Comparison of ENCODE assay signal across 9 cellular contexts in the genomic region with DNA sequence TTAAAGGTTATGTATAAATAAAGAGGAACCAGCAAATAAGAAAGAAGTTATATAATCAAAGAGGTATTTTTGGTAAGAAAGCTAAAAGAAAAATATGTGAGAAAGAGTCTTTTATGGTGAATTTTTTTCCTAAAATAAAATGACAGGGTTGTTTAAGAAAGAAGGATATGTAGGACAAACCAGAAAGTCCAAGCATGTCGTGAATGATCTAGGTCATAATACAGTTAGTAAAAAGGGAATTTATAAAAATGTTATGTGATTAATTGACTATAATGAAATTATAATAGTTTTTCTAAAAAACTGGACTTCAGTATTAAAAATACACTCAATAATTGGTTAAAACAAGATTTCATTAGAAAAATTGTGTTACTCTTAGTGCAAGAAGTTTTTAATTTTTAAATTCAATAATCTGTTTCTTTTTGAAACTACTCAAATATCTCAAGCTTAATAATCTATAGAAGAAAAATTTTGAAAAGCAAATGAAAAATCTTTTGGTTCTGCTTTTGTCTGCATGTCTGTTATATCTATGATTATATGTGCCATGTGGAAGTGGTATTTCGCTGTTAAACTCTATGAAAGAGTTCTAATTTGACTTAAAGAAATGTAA. TPM values are rescaled to one million over a fixed set of nuclear protein-coding genes. Genes with fewer than 3 reads are reported as not detected.
DNase-seq lines count a peak whose midpoint lies in the region; ATAC-seq, FAIRE-seq and TF ChIP-seq lines count a peak whose summit lies in the region.
"Had no signal": no experiment of that assay in that cellular context is flagged by ENCODE, and none has a peak within 500 bp of the region (broad histone marks: within the 10 kb centered on the region; RNA-seq: fewer than 3 reads in every experiment).

No MANE protein-coding gene starts in this region.

- no peak overlapping the region for H2BK15ac ChIP-seq in mesendoderm (replicated peaks; ENCODE audit: low read depth)

- intact Hi-C loops in K562 (cut with micrococcal nuclease) (no loop called here), posterior cingulate gyrus (cut with DNase I) (no loop called here)

- H3K79me2 ChIP-seq in K562 (ENCODE audit: control insufficient read depth, insufficient read depth, low read length) (peaks cover 62% of the 10 kb centered on the region), mesendoderm (ENCODE audit: control insufficient read depth, insufficient read depth, low read length) (peaks cover 3% of the 10 kb centered on the region)

- no peak for TF ChIP-seq EP300 in K562 (IDR thresholded peaks at IDR 0.05; ENCODE audit: low read length)

- H3K18ac ChIP-seq in mesendoderm (ENCODE audit: low read length): no peak overlapping the region

- no peak overlapping the region for H3K4me2 ChIP-seq in K562 (ENCODE audit: insufficient read depth, low read length)
- no peak overlapping the region for H3K4me2 ChIP-seq in mesendoderm (ENCODE audit: low read length)

- no peak for ATAC-seq in K562

- H3K4ac ChIP-seq in mesendoderm (ENCODE audit: low read depth, low read length): no peak overlapping the region

- 98% methylated on average over 2 of the region's 2 CpGs for WGBS in K562 (ENCODE audit: insufficient coverage, low coverage, missing lambda C conversion rate)
- no CpG with 5 or more reads among the region's 2 CpGs for WGBS in mesendoderm (ENCODE audit: extremely low coverage, insufficient coverage, low lambda C conversion rate)

- no peak overlapping the region for H2BK5ac ChIP-seq in mesendoderm (ENCODE audit: low read length)

- H3K27ac ChIP-seq in K562 (ENCODE audit: extremely low read depth, low read depth, low read length) (no peak overlapping the region), mesendoderm (ENCODE audit: low read depth, low read length) (no peak overlapping the region)

- H3K4me1 ChIP-seq in K562 (replicated peaks in 1 of 2; ENCODE audit: control insufficient read depth in 2 of 2, insufficient read depth in 2 of 2, low read length in 2 of 2) (peaks cover 0 to 5% of the 10 kb centered on the region in 2 experiments; a peak in 2 of 5 replicates), mesendoderm (ENCODE audit: control insufficient read depth, low read depth, low read length) (no peaks in the 10 kb centered on the region)

- H2BK120ac ChIP-seq in mesendoderm (ENCODE audit: low read depth, low read length): no peak overlapping the region

- CTCF ChIA-PET in K562 (lab: Yijun Ruan, JAX; ENCODE audit: low intra/inter-chr PET ratio): no interaction called here

- POLR2A ChIA-PET in K562 (lab: Yijun Ruan, JAX): interaction anchor here (0.8 kb wide), 1 partner anchor 13 kb away, joined by 3 read pairs; no protein-coding TSS in a partner anchor

- H4K8ac ChIP-seq in mesendoderm (ENCODE audit: low read depth, low read length): no peak overlapping the region

- in situ Hi-C loops in K562 (cut with MboI): no loop called here

- DNase-seq in NCI-H2081 (lab: John Stamatoyannopoulos, UW) (peak; percentile 8 to 62), NCI-H2081 treated with DMSO at 0.1 percent for 48 hours (lab: John Stamatoyannopoulos, UW) (no peak), NCI-H1105 (lab: John Stamatoyannopoulos, UW) (peak; percentile 2), K562 (ENCODE audit: extremely low read depth in 1 of 4, low spot score in 3 of 4) (no peak), mesendoderm (peak; percentile 94), islet precursor cell (no peak), posterior cingulate gyrus (no peak), NCI-H2196 treated with DMSO at 0.1 percent for 48 hours (lab: John Stamatoyannopoulos, UW; ENCODE audit: unreplicated experiment) (no peak)

- H3K9me3 ChIP-seq in K562 (replicated peaks; ENCODE audit: control insufficient read depth, insufficient read depth, low read depth, low read length): peaks cover 15% of the 10 kb centered on the region

- H3K9ac ChIP-seq in K562 (ENCODE audit: insufficient read depth in 1 of 2, low read depth in 2 of 2, low read length in 2 of 2) (no peak overlapping the region), mesendoderm (ENCODE audit: low read length) (no peak overlapping the region)

- BruUV-seq in K562 (replicated peaks; lab: Mats Ljungman, UMichigan): no TSS peak

- H4K5ac ChIP-seq in mesendoderm (ENCODE audit: low read length): no peak overlapping the region

- H3K9me1 ChIP-seq in K562 (ENCODE audit: control insufficient read depth, insufficient read depth, low read length): no peaks in the 10 kb centered on the region

- TF ChIP-seq CTCF in K562 (IDR thresholded peaks at IDR 0.05 in 2 of 3, conservative IDR thresholded peaks at IDR 0.05 in 1 of 3; ENCODE audit: insufficient read depth in 2 of 3, low read depth in 1 of 3, low read length in 3 of 3): no peak

- H2AK5ac ChIP-seq in mesendoderm (ENCODE audit: low read length): no peak overlapping the region

- no peak overlapping the region for H3K56ac ChIP-seq in mesendoderm (ENCODE audit: low read length)

- no peak overlapping the region for H3K23ac ChIP-seq in mesendoderm (ENCODE audit: low read length)

- H3K36me3 ChIP-seq in K562 (ENCODE audit: control insufficient read depth, insufficient read depth, low read length) (peaks cover 9% of the 10 kb centered on the region; the same call in 1 of the 3 replicates), mesendoderm (ENCODE audit: control insufficient read depth, insufficient read depth, low read length) (no peaks in the 10 kb centered on the region)

- peaks cover 8% of the 10 kb centered on the region for H3K79me1 ChIP-seq in mesendoderm (ENCODE audit: low read length)

- no peak overlapping the region for H2AFZ ChIP-seq in K562 (ENCODE audit: low read depth, low read length)

- FAIRE-seq in K562 (lab: Jason Lieb, UNC): no peak
- FAIRE-seq: endothelial cell of umbilical vein had no signal

- no peak for TF ChIP-seq RAD21 in K562 (CRISPR knock-in tag; conservative IDR thresholded peaks at IDR 0.05 in 1 of 2, IDR thresholded peaks at IDR 0.05 in 1 of 2)

- H3K27me3 ChIP-seq in K562 (ENCODE audit: control insufficient read depth in 2 of 2, insufficient read depth in 2 of 2, low read length in 2 of 2) (no peaks in the 10 kb centered on the region), mesendoderm (ENCODE audit: insufficient read depth, low read length, poor library complexity) (no peaks in the 10 kb centered on the region)

- no peak for TF ChIP-seq POLR2A in K562 (conservative IDR thresholded peaks at IDR 0.05)

- no peak overlapping the region for H3K4me3 ChIP-seq in K562
- no peak overlapping the region for H3K4me3 ChIP-seq in mesendoderm (ENCODE audit: low read length)

- H4K20me1 ChIP-seq in K562 (replicated peaks; ENCODE audit: control insufficient read depth, insufficient read depth, low read length): no peaks in the 10 kb centered on the region

TF ChIP-seq in K562, 482 proteins besides CTCF, POLR2A, EP300 and RAD21 (continues in another document):
- TF ChIP-seq RBM17 (IDR thresholded peaks at IDR 0.05; ENCODE audit: borderline replicate concordance, low read depth, low read length): no peak
- TF ChIP-seq HNRNPUL1 (IDR thresholded peaks at IDR 0.05; ENCODE audit: low read length): no peak
- no peak for TF ChIP-seq EZH2 (IDR thresholded peaks at IDR 0.05; ENCODE audit: borderline replicate concordance, low read depth, low read length)
- TF ChIP-seq HIVEP1 (CRISPR knock-in tag; IDR thresholded peaks at IDR 0.05): no peak
- no peak for TF ChIP-seq SUPT5H (IDR thresholded peaks at IDR 0.05)
- TF ChIP-seq CBX3 (IDR thresholded peaks at IDR 0.05; ENCODE audit: borderline replicate concordance in 1 of 2, low read length in 2 of 2): peak in 1 of 2 experiments; percentile 57; a peak in 1 of 3 replicates

RNA-seq across cellular contexts. Expression of gene AVL9, which starts 23.3 kb away (rescaled TPM):
- 75.7 and 129 TPM in 2 replicates for total RNA-seq in K562 (2011; cell fraction: chromatin; rRNA removed; ENCODE audit: low replicate concordance)
- 28.3 and 31.5 TPM in 2 replicates for total RNA-seq in K562 (2011; cell fraction: nucleolus; rRNA removed)
- 48.5 and 80.2 TPM in 2 replicates for total RNA-seq in K562 (2011; cell fraction: nucleoplasm; rRNA removed)
- total RNA-seq in K562 (2014; rRNA removed) (31.0 and 33.4 TPM in 2 replicates), K562 (2014; rRNA removed; fragmentation: Illumina TruSeq; extraction: Trizol) (39.7 and 53.2 TPM in 2 replicates), K562 (2015; rRNA removed; fragmentation: Illumina TruSeq; extraction: Trizol) (27.0 and 30.1 TPM in 2 replicates), K562 (2021) (51.7 and 66.2 TPM in 2 replicates)
- polyA plus RNA-seq in K562 (2011; rRNA removed) (37.0 and 39.6 TPM in 2 replicates), K562 (2014; fragmentation: Illumina TruSeq; extraction: Trizol) (28.4 and 31.2 TPM in 2 replicates), K562 (2014; fragmentation: Nextera tagmentation; extraction: Ambion mirVana) (1 to 10 TPM; 6.4 to 8.7 TPM), K562 (2014; rRNA removed) (19.2 and 19.3 TPM in 2 replicates)
- polyA plus RNA-seq in K562 (2011; cell fraction: cytosol; rRNA removed): 17.0 and 22.4 TPM in 2 replicates
- polyA plus RNA-seq in K562 (2011; cell fraction: nucleus; rRNA removed): 37.9 and 38.1 TPM in 2 replicates
- polyA plus RNA-seq in K562 (2012): 26.3 and 34.7 TPM in 2 replicates
- 39.1 and 60.7 TPM in 2 replicates for polyA minus RNA-seq in K562 (2011; rRNA and poly(A)+ RNA removed)
- polyA minus RNA-seq in K562 (2011; cell fraction: cytosol; rRNA and poly(A)+ RNA removed): 17.6 and 29.5 TPM in 2 replicates
- 19.1 and 32.4 TPM in 2 replicates for polyA minus RNA-seq in K562 (2011; cell fraction: nucleus; rRNA and poly(A)+ RNA removed)
- polyA plus RNA-seq in mesendoderm (2013, experiment 1 of 2): 13.5 TPM
- 12.4 TPM for polyA plus RNA-seq in mesendoderm (2013, experiment 2 of 2)

RNA-seq across cellular contexts. Expression of gene LSM5, which starts 28.5 kb away (rescaled TPM):
- total RNA-seq in K562 (2011; cell fraction: chromatin; rRNA removed; ENCODE audit: low replicate concordance): 16.0 and 52.2 TPM in 2 replicates
- total RNA-seq in K562 (2011; cell fraction: nucleolus; rRNA removed): 18.8 and 22.8 TPM in 2 replicates
- total RNA-seq in K562 (2011; cell fraction: nucleoplasm; rRNA removed): 52.5 and 85.3 TPM in 2 replicates
- total RNA-seq in K562 (2014; rRNA removed): 36.3 and 45.8 TPM in 2 replicates
- 232 and 260 TPM in 2 replicates for total RNA-seq in K562 (2014; rRNA removed; fragmentation: Illumina TruSeq; extraction: Trizol)
- 92.9 and 111 TPM in 2 replicates for total RNA-seq in K562 (2015; rRNA removed; fragmentation: Illumina TruSeq; extraction: Trizol)
- total RNA-seq in K562 (2021): 124 and 142 TPM in 2 replicates
- 79.9 and 153 TPM in 2 replicates for polyA plus RNA-seq in K562 (2011; rRNA removed)
- polyA plus RNA-seq in K562 (2011; cell fraction: cytosol; rRNA removed): 7.1 and 54.4 TPM in 2 replicates
- 25.4 and 34.2 TPM in 2 replicates for polyA plus RNA-seq in K562 (2011; cell fraction: nucleus; rRNA removed)
- polyA plus RNA-seq in K562 (2012): 136 and 164 TPM in 2 replicates
- 202 and 243 TPM in 2 replicates for polyA plus RNA-seq in K562 (2014; fragmentation: Illumina TruSeq; extraction: Trizol)
- 100 to 1,000 TPM; 513 to 620 TPM for polyA plus RNA-seq in K562 (2014; fragmentation: Nextera tagmentation; extraction: Ambion mirVana)
- 165 and 186 TPM in 2 replicates for polyA plus RNA-seq in K562 (2014; rRNA removed)
- polyA minus RNA-seq in K562 (2011; rRNA and poly(A)+ RNA removed): 45.4 and 47.6 TPM in 2 replicates
- 11.6 and 15.8 TPM in 2 replicates for polyA minus RNA-seq in K562 (2011; cell fraction: cytosol; rRNA and poly(A)+ RNA removed)
- 24.8 and 33.9 TPM in 2 replicates for polyA minus RNA-seq in K562 (2011; cell fraction: nucleus; rRNA and poly(A)+ RNA removed)
- 273 TPM for polyA plus RNA-seq in mesendoderm (2013, experiment 1 of 2)
- polyA plus RNA-seq in mesendoderm (2013, experiment 2 of 2): 270 TPM

Comparison
In these comparisons a context has a peak if more than half of its experiments do, and no peak if none do; other contexts are left out.
1. DNase-seq: peak in NCI-H2081 (2 of 2), NCI-H1105 (single experiment) and mesendoderm (single experiment); none in NCI-H2081 treated with DMSO at 0.1 percent for 48 hours (single experiment), K562 (0 of 4), islet precursor cell (single experiment), posterior cingulate gyrus (0 of 10) and NCI-H2196 treated with DMSO at 0.1 percent for 48 hours (single experiment).